In genomic region chr13:110680852-110681251, GRCh38 we compare ENCODE assay signal across 8 cellular contexts. TPM values are rescaled to one million over a fixed set of nuclear protein-coding genes. Genes with fewer than 3 reads are reported as not detected.
A peak's percentile ranks its signal among the peaks of the same experiment; 100 is the strongest.
DNase-seq lines count a peak whose midpoint lies in the region; ATAC-seq, FAIRE-seq and TF ChIP-seq lines count a peak whose summit lies in the region.

No MANE protein-coding gene starts in this region.

- peaks cover 59% of the 10 kb centered on the region for H3K36me3 ChIP-seq in CD4-positive, CD25-positive, alpha-beta regulatory T cell (ENCODE audit: control insufficient read depth, insufficient read depth, low read length)
- peaks cover 16% of the 10 kb centered on the region for H3K36me3 ChIP-seq in H7 (replicated peaks; ENCODE audit: control insufficient read depth, insufficient read depth, low read length)
- H3K36me3 ChIP-seq in HepG2 (replicated peaks in 1 of 2; ENCODE audit: control insufficient read depth in 1 of 2, insufficient read depth in 2 of 2, low read length in 2 of 2), result peaks cover 7 to 45% of the 10 kb centered on the region in 2 experiments

- CTCF ChIA-PET in HepG2 (lab: Yijun Ruan, JAX; ENCODE audit: low intra/inter-chr PET ratio, low total read pairs), result interaction anchor here (1.5 kb wide), 1 partner anchor 139 kb away, joined by 4 read pairs; no protein-coding TSS in a partner anchor

- POLR2A ChIA-PET in HepG2 (lab: Yijun Ruan, JAX), result interaction anchor here (1.5 kb wide), 1 partner anchor 34 kb away, joined by 6 read pairs; no protein-coding TSS in a partner anchor

- H3K36me3 Mint-ChIP-seq in CD4-positive, CD25-positive, alpha-beta regulatory T cell, result peaks cover 37% of the 10 kb centered on the region

- no peak overlapping the region for H3K4me3 ChIP-seq in CD4-positive, CD25-positive, alpha-beta regulatory T cell (ENCODE audit: low read depth, low read length)
- H3K4me3 ChIP-seq in H7 (ENCODE audit: insufficient read depth, low read depth, low read length), result no peak overlapping the region
- H3K4me3 ChIP-seq in HepG2 (replicated peaks in 1 of 3; ENCODE audit: insufficient read depth in 1 of 3, low read depth in 2 of 3, low read length in 3 of 3), result no peak overlapping the region

- no peak overlapping the region for H3K4me2 ChIP-seq in HepG2 (ENCODE audit: low read depth, low read length)

- in situ Hi-C loops in HepG2 (cut with HindIII; ENCODE audit: extremely low pct_ligation_motif_present, low pct_unique_long_range_greater_than_20kb), result loop anchor here (10.0 kb wide), 1 partner anchor 134 kb away; no protein-coding TSS in a partner anchor

- no TSS peak for BruUV-seq in HepG2 (replicated peaks; lab: Mats Ljungman, UMichigan)

- no peaks in the 10 kb centered on the region for H3K27me3 ChIP-seq in CD4-positive, CD25-positive, alpha-beta regulatory T cell (ENCODE audit: control insufficient read depth, insufficient read depth, low read length)
- H3K27me3 ChIP-seq in H7 (ENCODE audit: control insufficient read depth, insufficient read depth, low read length) (no peaks in the 10 kb centered on the region), HepG2 (ENCODE audit: control insufficient read depth in 1 of 2, insufficient read depth in 2 of 2, low read length in 2 of 2) (no peaks in the 10 kb centered on the region)

- no peak overlapping the region for H2AFZ ChIP-seq in HepG2 (ENCODE audit: low read length)

- H3K27ac ChIP-seq in CD4-positive, CD25-positive, alpha-beta regulatory T cell (ENCODE audit: insufficient read depth, low read length, poor library complexity, severe bottlenecking), result no peak overlapping the region
- H3K27ac ChIP-seq in VCaP, result no peak overlapping the region
- no peak overlapping the region for H3K27ac ChIP-seq in HepG2 (ENCODE audit: extremely low read length, insufficient read depth, low read length)

- no peak overlapping the region for H3K27ac Mint-ChIP-seq in CD4-positive, CD25-positive, alpha-beta regulatory T cell

- 88% methylated on average over 7 of the region's 7 CpGs for WGBS in HepG2 (ENCODE audit: low lambda C conversion rate)

- TF ChIP-seq EP300 in HepG2 (IDR thresholded peaks at IDR 0.05; ENCODE audit: low read depth in 2 of 2, low read length in 2 of 2) (no peak), HepG2 (CRISPR knock-in tag; IDR thresholded peaks at IDR 0.05; ENCODE audit: borderline replicate concordance) (no peak)

- no peaks in the 10 kb centered on the region for H3K79me2 ChIP-seq in HepG2 (ENCODE audit: insufficient read depth, low read length)

- peak; percentile 98 for TF ChIP-seq CTCF in VCaP (conservative IDR thresholded peaks at IDR 0.05)
- TF ChIP-seq CTCF in HepG2 (CRISPR knock-in tag; IDR thresholded peaks at IDR 0.05), result peak; percentile 40

- H3K4me1 Mint-ChIP-seq in CD4-positive, CD25-positive, alpha-beta regulatory T cell, result peaks cover 0 to 8% (median 6%) of the 10 kb centered on the region in 4 donors

- FAIRE-seq in HepG2 (lab: Jason Lieb, UNC), result no peak

- TF ChIP-seq POLR2A in HepG2 (IDR thresholded peaks at IDR 0.05; ENCODE audit: insufficient read depth in 1 of 2, low read depth in 2 of 2, low read length in 2 of 2), result no peak

- no peaks in the 10 kb centered on the region for H4K20me1 ChIP-seq in HepG2 (ENCODE audit: insufficient read depth, low read length)

- no peak overlapping the region for H3K9ac ChIP-seq in HepG2 (ENCODE audit: insufficient read depth, low read depth, low read length)

- peak; percentile 49; the same call in 1 of the 2 replicates for TF ChIP-seq RAD21 in HepG2 (CRISPR knock-in tag; IDR thresholded peaks at IDR 0.05)

- H3K27me3 Mint-ChIP-seq in CD4-positive, CD25-positive, alpha-beta regulatory T cell, result no peaks in the 10 kb centered on the region

- no peak overlapping the region for H3K4me3 Mint-ChIP-seq in CD4-positive, CD25-positive, alpha-beta regulatory T cell

- intact Hi-C loops in HepG2 (cut with micrococcal nuclease; ENCODE audit: unreplicated experiment), result loop anchor here (1.0 kb wide), 1 partner anchor 133 kb away; no protein-coding TSS in a partner anchor

- DNase-seq in CD4-positive, CD25-positive, alpha-beta regulatory T cell, result peak in 2 of 3 donors; percentile 11 to 24
- DNase-seq in H7 (peak; percentile 89), HepG2 (ENCODE audit: low spot score) (peak; percentile 41), NCI-H1930 (lab: John Stamatoyannopoulos, UW) (no peak), GF-D8 (lab: John Stamatoyannopoulos, UW) (no peak)

- H3K4me1 ChIP-seq in CD4-positive, CD25-positive, alpha-beta regulatory T cell (ENCODE audit: control insufficient read depth, insufficient read depth, low read length, poor library complexity, severe bottlenecking), result no peaks in the 10 kb centered on the region
- H3K4me1 ChIP-seq in HepG2 (ENCODE audit: insufficient read depth, low read length), result peaks cover 26% of the 10 kb centered on the region

- peaks cover 0 to 1% (median 0%) of the 10 kb centered on the region in 7 donors for H3K9me3 Mint-ChIP-seq in CD4-positive, CD25-positive, alpha-beta regulatory T cell

- no peaks in the 10 kb centered on the region for H3K9me3 ChIP-seq in CD4-positive, CD25-positive, alpha-beta regulatory T cell (ENCODE audit: control insufficient read depth in 2 of 2, low read length in 2 of 2)
- H3K9me3 ChIP-seq in HepG2 (ENCODE audit: low read length), result no peaks in the 10 kb centered on the region

- no peak for ATAC-seq in CD4-positive, CD25-positive, alpha-beta regulatory T cell (ENCODE audit: low read depth in 2 of 2)
- ATAC-seq in HepG2 (peak; percentile 49), HG02970 (IDR thresholded peaks at IDR 0.05; ENCODE audit: low FRiP score, unreplicated experiment) (no peak), HG02642 (IDR thresholded peaks at IDR 0.05; ENCODE audit: poor library complexity, unreplicated experiment) (no peak)

TF ChIP-seq in HepG2, 621 proteins besides CTCF, POLR2A, EP300 and RAD21 (continues in another document):
- TF ChIP-seq ZSCAN31 (CRISPR knock-in tag; IDR thresholded peaks at IDR 0.05; ENCODE audit: low read depth), result no peak

RNA-seq across cellular contexts. Expression of gene CARS2, which starts 25.1 kb away (rescaled TPM):
- total RNA-seq in CD4-positive, CD25-positive, alpha-beta regulatory T cell, result 71.4 TPM
- polyA plus RNA-seq in CD4-positive, CD25-positive, alpha-beta regulatory T cell, result 10 to 100 TPM; 23.1 to 39.9 (median 34.2) TPM
- 40.0 and 44.3 TPM in 2 replicates for total RNA-seq in H7 (2014; rRNA removed; shearing (Covaris generic))
- total RNA-seq in HepG2 (2016; rRNA removed; fragmentation: Illumina TruSeq; extraction: Trizol), result 54.3 and 59.3 TPM in 2 replicates
- 48.8 and 53.1 TPM in 2 replicates for total RNA-seq in HepG2 (2016; cell fraction: cytosol; rRNA removed; fragmentation: Illumina TruSeq; extraction: Trizol; ENCODE audit: low read depth)
- 55.5 and 59.7 TPM in 2 replicates for total RNA-seq in HepG2 (2016; cell fraction: insoluble cytoplasmic fraction; rRNA removed; fragmentation: Illumina TruSeq; extraction: Trizol)
- total RNA-seq in HepG2 (2016; cell fraction: membrane; rRNA removed; fragmentation: Illumina TruSeq; extraction: Trizol), result 58.9 and 63.9 TPM in 2 replicates
- 53.4 and 63.0 TPM in 2 replicates for total RNA-seq in HepG2 (2016; cell fraction: nucleus; rRNA removed; fragmentation: Illumina TruSeq; extraction: Trizol)
- 41.1 and 41.7 TPM in 2 replicates for polyA plus RNA-seq in HepG2 (2011; rRNA removed)
- polyA plus RNA-seq in HepG2 (2011; cell fraction: cytosol; rRNA removed), result 28.6 and 35.9 TPM in 2 replicates
- polyA plus RNA-seq in HepG2 (2011; cell fraction: nucleus; rRNA removed), result 164 and 213 TPM in 2 replicates
- polyA plus RNA-seq in HepG2 (2012), result 23.6 and 24.3 TPM in 2 replicates
- polyA plus RNA-seq in HepG2 (2016; cell fraction: cytosol; fragmentation: Illumina TruSeq; extraction: Trizol; ENCODE audit: low read depth), result 51.4 and 54.6 TPM in 2 replicates
- 53.7 and 56.0 TPM in 2 replicates for polyA plus RNA-seq in HepG2 (2016; cell fraction: insoluble cytoplasmic fraction; fragmentation: Illumina TruSeq; extraction: Trizol; ENCODE audit: low read depth)
- polyA plus RNA-seq in HepG2 (2016; cell fraction: membrane; fragmentation: Illumina TruSeq; extraction: Trizol; ENCODE audit: low read depth), result 55.8 and 58.6 TPM in 2 replicates
- polyA plus RNA-seq in HepG2 (2016; cell fraction: nucleus; fragmentation: Illumina TruSeq; extraction: Trizol; ENCODE audit: insufficient read depth, low read depth), result 98.7 and 98.9 TPM in 2 replicates
- polyA minus RNA-seq in HepG2 (2011; rRNA and poly(A)+ RNA removed; ENCODE audit: low replicate concordance), result 31.3 and 59.3 TPM in 2 replicates
- 12.7 and 18.4 TPM in 2 replicates for polyA minus RNA-seq in HepG2 (2011; cell fraction: cytosol; rRNA and poly(A)+ RNA removed)
- 74.3 and 83.8 TPM in 2 replicates for polyA minus RNA-seq in HepG2 (2011; cell fraction: nucleus; rRNA and poly(A)+ RNA removed)

RNA-seq across cellular contexts. Expression of gene ING1, which starts 32.6 kb away (rescaled TPM):
- 16.8 TPM for total RNA-seq in CD4-positive, CD25-positive, alpha-beta regulatory T cell
- 10 to 100 TPM; 13.1 to 16.4 (median 14.8) TPM for polyA plus RNA-seq in CD4-positive, CD25-positive, alpha-beta regulatory T cell
- total RNA-seq in H7 (2014; rRNA removed; shearing (Covaris generic)), result 21.7 and 23.1 TPM in 2 replicates
- 7.9 and 8.1 TPM in 2 replicates for total RNA-seq in HepG2 (2016; rRNA removed; fragmentation: Illumina TruSeq; extraction: Trizol)
- total RNA-seq in HepG2 (2016; cell fraction: cytosol; rRNA removed; fragmentation: Illumina TruSeq; extraction: Trizol; ENCODE audit: low read depth), result 3.2 and 3.8 TPM in 2 replicates
- 6.1 and 7.1 TPM in 2 replicates for total RNA-seq in HepG2 (2016; cell fraction: insoluble cytoplasmic fraction; rRNA removed; fragmentation: Illumina TruSeq; extraction: Trizol)
- total RNA-seq in HepG2 (2016; cell fraction: membrane; rRNA removed; fragmentation: Illumina TruSeq; extraction: Trizol), result 8.5 and 9.2 TPM in 2 replicates
- total RNA-seq in HepG2 (2016; cell fraction: nucleus; rRNA removed; fragmentation: Illumina TruSeq; extraction: Trizol), result 6.1 and 6.4 TPM in 2 replicates
- 13.6 and 16.1 TPM in 2 replicates for polyA plus RNA-seq in HepG2 (2011; rRNA removed)
- polyA plus RNA-seq in HepG2 (2011; cell fraction: cytosol; rRNA removed), result 14.0 and 27.3 TPM in 2 replicates
- polyA plus RNA-seq in HepG2 (2011; cell fraction: nucleus; rRNA removed), result 13.0 and 17.3 TPM in 2 replicates
- 6.5 and 7.4 TPM in 2 replicates for polyA plus RNA-seq in HepG2 (2012)
- polyA plus RNA-seq in HepG2 (2016; cell fraction: cytosol; fragmentation: Illumina TruSeq; extraction: Trizol; ENCODE audit: low read depth), result 6.7 and 6.9 TPM in 2 replicates
- 15.1 and 17.1 TPM in 2 replicates for polyA plus RNA-seq in HepG2 (2016; cell fraction: insoluble cytoplasmic fraction; fragmentation: Illumina TruSeq; extraction: Trizol; ENCODE audit: low read depth)
- 12.7 and 14.0 TPM in 2 replicates for polyA plus RNA-seq in HepG2 (2016; cell fraction: membrane; fragmentation: Illumina TruSeq; extraction: Trizol; ENCODE audit: low read depth)
- polyA plus RNA-seq in HepG2 (2016; cell fraction: nucleus; fragmentation: Illumina TruSeq; extraction: Trizol; ENCODE audit: insufficient read depth, low read depth), result 15.2 and 17.6 TPM in 2 replicates
- 11.5 and 18.2 TPM in 2 replicates for polyA minus RNA-seq in HepG2 (2011; rRNA and poly(A)+ RNA removed; ENCODE audit: low replicate concordance)
- polyA minus RNA-seq in HepG2 (2011; cell fraction: cytosol; rRNA and poly(A)+ RNA removed), result 12.1 and 16.0 TPM in 2 replicates
- polyA minus RNA-seq in HepG2 (2011; cell fraction: nucleus; rRNA and poly(A)+ RNA removed), result 7.1 TPM in 2 replicates

Comparison
In these comparisons a context has a peak if more than half of its experiments do, and no peak if none do; other contexts are left out.
1. DNase-seq: peak in CD4-positive, CD25-positive, alpha-beta regulatory T cell (2 of 3), H7 (single experiment) and HepG2 (single experiment); none in NCI-H1930 (0 of 2) and GF-D8 (single experiment).